In genomic region chr19:45798995-45799517, GRCh38 we compare ENCODE assay signal across 9 cellular contexts. TPM values are rescaled to one million over a fixed set of nuclear protein-coding genes. Genes with fewer than 3 reads are reported as not detected.
DNase-seq lines count a peak whose midpoint lies in the region; ATAC-seq, FAIRE-seq and TF ChIP-seq lines count a peak whose summit lies in the region.
"Had no signal": no experiment of that assay in that cellular context is flagged by ENCODE, and none has a peak within 500 bp of the region (broad histone marks: within the 10 kb centered on the region; RNA-seq: fewer than 3 reads in every experiment).

No MANE protein-coding gene starts in this region.

- H3K27ac ChIP-seq in MM.1S (ENCODE audit: low read length) (no peak overlapping the region), astrocyte (ENCODE audit: low read depth, low read length) (no peak overlapping the region)

- FAIRE-seq in astrocyte (lab: Jason Lieb, UNC): peak; percentile 94
- FAIRE-seq: colon had no signal

- H3K4me1 ChIP-seq in MM.1S (ENCODE audit: low read length) (no peaks in the 10 kb centered on the region), astrocyte (ENCODE audit: insufficient read depth, low read length) (peaks cover 10% of the 10 kb centered on the region)

- H3K4me1 Mint-ChIP-seq in astrocyte (ENCODE audit: low read depth, unreplicated experiment): peaks cover 15% of the 10 kb centered on the region

- no peaks in the 10 kb centered on the region for H3K9me3 Mint-ChIP-seq in astrocyte (ENCODE audit: unreplicated experiment)

- H3F3A ChIP-seq in MM.1S (ENCODE audit: insufficient read depth, low read length): no peaks in the 10 kb centered on the region

- H3K4me3 Mint-ChIP-seq in astrocyte (ENCODE audit: unreplicated experiment): no peak overlapping the region

- DNase-seq in GM03348 (ENCODE audit: low spot score) (peak; percentile 90), MM.1S (peak; percentile 44), T follicular helper cell (ENCODE audit: low read depth) (peak; percentile 47), astrocyte (ENCODE audit: low read depth) (peak; percentile 69), iPS-NIHi11 (ENCODE audit: low spot score) (peak; percentile 87), ureter (ENCODE audit: low spot score) (no peak)
- DNase-seq in stimulated activated CD4-positive, alpha-beta T cell treated with anti-CD3 and anti-CD28 coated beads, Interleukin-12 subunit alpha, Interleukin-12 subunit beta, amount 100 ng/mL, for 24 hours (ENCODE audit: low read depth in 2 of 2): peak; percentile 33 to 55

- no peaks in the 10 kb centered on the region for H3K9me3 ChIP-seq in MM.1S (replicated peaks; ENCODE audit: insufficient read depth, low read length)
- no peaks in the 10 kb centered on the region for H3K9me3 ChIP-seq in astrocyte (ENCODE audit: insufficient read depth, low read depth, low read length)

- peak overlapping the region; percentile 20 for H3K27ac Mint-ChIP-seq in astrocyte (ENCODE audit: unreplicated experiment)

- ATAC-seq in HG02870 (IDR thresholded peaks at IDR 0.05; ENCODE audit: unreplicated experiment): no peak

- H3K27me3 ChIP-seq in MM.1S (replicated peaks; ENCODE audit: insufficient read depth, low read length): no peaks in the 10 kb centered on the region
- H3K27me3 ChIP-seq in astrocyte (ENCODE audit: insufficient read depth, low read length): no peaks in the 10 kb centered on the region

- H3K4me2 ChIP-seq in MM.1S (ENCODE audit: low read depth, low read length) (peak overlapping the region; percentile 22; the same call in 1 of the 2 replicates), astrocyte (ENCODE audit: low read length) (peak overlapping the region; percentile 55)

- H2AFZ ChIP-seq in MM.1S (ENCODE audit: low read length) (peak overlapping the region; percentile 9; the same call in 1 of the 2 replicates), astrocyte (ENCODE audit: low read depth, low read length) (no peak overlapping the region)

- TF ChIP-seq CTCF in MM.1S (IDR thresholded peaks at IDR 0.05; ENCODE audit: low read length): peak; percentile 83
- peak; percentile 87 for TF ChIP-seq CTCF in astrocyte (IDR thresholded peaks at IDR 0.05; ENCODE audit: insufficient read depth, low read depth, low read length)

- no peaks in the 10 kb centered on the region for H3K9me2 ChIP-seq in MM.1S (replicated peaks; ENCODE audit: insufficient read depth, low read length)

- H4K20me1 ChIP-seq in MM.1S (ENCODE audit: insufficient read depth, low read length) (no peaks in the 10 kb centered on the region), astrocyte (ENCODE audit: insufficient read depth, low read length) (no peaks in the 10 kb centered on the region)

- H3K79me2 ChIP-seq in MM.1S (ENCODE audit: low read length) (no peaks in the 10 kb centered on the region), astrocyte (ENCODE audit: insufficient read depth, low read length) (no peaks in the 10 kb centered on the region)

- H3K4me3 ChIP-seq in MM.1S (ENCODE audit: low read length): no peak overlapping the region
- H3K4me3 ChIP-seq in astrocyte (ENCODE audit: insufficient read depth, low read depth, low read length): no peak overlapping the region

- peaks cover 2% of the 10 kb centered on the region for H3K27me3 Mint-ChIP-seq in astrocyte (ENCODE audit: low read depth, unreplicated experiment)

- H3K36me3 Mint-ChIP-seq in astrocyte (ENCODE audit: low read depth, unreplicated experiment): no peaks in the 10 kb centered on the region

- no peak overlapping the region for H3K9ac ChIP-seq in MM.1S (ENCODE audit: low read length)
- H3K9ac ChIP-seq in astrocyte (ENCODE audit: low read length): no peak overlapping the region

- H3K36me3 ChIP-seq in MM.1S (replicated peaks; ENCODE audit: insufficient read depth, low read length) (no peaks in the 10 kb centered on the region), astrocyte (ENCODE audit: insufficient read depth, low read length) (no peaks in the 10 kb centered on the region)

RNA-seq across cellular contexts. Expression of gene DMWD, which starts 6.4 kb away (rescaled TPM):
- total RNA-seq in astrocyte (61.9 and 69.0 TPM in 2 replicates), ureter (64.2 TPM)

RNA-seq across cellular contexts. Expression of gene RSPH6A, which starts 16.1 kb away (rescaled TPM):
- total RNA-seq in astrocyte (0.12 and 0.23 TPM in 2 replicates), ureter (0.21 TPM)

RNA-seq across cellular contexts. Expression of gene DMPK, which starts 16.8 kb away (rescaled TPM):
- 55.9 and 75.2 TPM in 2 replicates for total RNA-seq in astrocyte
- total RNA-seq in ureter: 106 TPM

RNA-seq across cellular contexts. Expression of gene SIX5, which starts 30.0 kb away (rescaled TPM):
- total RNA-seq in astrocyte (23.5 and 24.8 TPM in 2 replicates), ureter (18.1 TPM)
